1 cellular context compared by ENCODE assay signal in genomic region chr9:4657426-4658159, GRCh38.
TF ChIP-seq lines count a peak whose summit lies in the region.

No MANE protein-coding gene starts in this region.

TF ChIP-seq in HepG2, 621 proteins besides CTCF, POLR2A, EP300 and RAD21 (continued from another document and continues in another):
- TF ChIP-seq HNF1B (CRISPR knock-in tag; IDR thresholded peaks at IDR 0.05) (0 out of 2 replicates have a peak, but pooled peaks have one; percentile 24), SKIL (CRISPR knock-in tag; IDR thresholded peaks at IDR 0.05; ENCODE audit: borderline replicate concordance) (no peak), ZNF160 (CRISPR knock-in tag; IDR thresholded peaks at IDR 0.05) (no peak), RFX1 (IDR thresholded peaks at IDR 0.05) (no peak), LCORL (IDR thresholded peaks at IDR 0.05) (no peak), LCORL (CRISPR knock-in tag; IDR thresholded peaks at IDR 0.05) (peak; percentile 59; the same call in 1 of the 2 replicates), TBL1XR1 (IDR thresholded peaks at IDR 0.05; ENCODE audit: borderline replicate concordance, low read length, partially characterized antibody) (no peak), MIER3 (CRISPR knock-in tag; IDR thresholded peaks at IDR 0.05; ENCODE audit: borderline replicate concordance) (peak; percentile 31; the same call in 1 of the 2 replicates), GRHL1 (CRISPR knock-in tag; conservative IDR thresholded peaks at IDR 0.05) (no peak), TBX3 (IDR thresholded peaks at IDR 0.05; ENCODE audit: borderline replicate concordance) (peak; percentile 60; the same call in 1 of the 2 replicates), SOX6 (IDR thresholded peaks at IDR 0.05) (no peak), SOX6 (CRISPR knock-in tag; IDR thresholded peaks at IDR 0.05) (peak; percentile 52; the same call in 1 of the 2 replicates), IKZF5 (CRISPR knock-in tag; IDR thresholded peaks at IDR 0.05) (no peak), RERE (CRISPR knock-in tag; IDR thresholded peaks at IDR 0.05; ENCODE audit: low read depth) (peak; percentile 84; the same call in 1 of the 2 replicates), ZGPAT (CRISPR knock-in tag; IDR thresholded peaks at IDR 0.05) (peak; percentile 69; the same call in 1 of the 2 replicates), ZNF276 (CRISPR knock-in tag; IDR thresholded peaks at IDR 0.05; ENCODE audit: low read depth) (no peak), NCOR1 (IDR thresholded peaks at IDR 0.05; ENCODE audit: borderline replicate concordance, low read length) (0 out of 2 replicates have a peak, but pooled peaks have one; percentile 27), ZBTB3 (CRISPR knock-in tag; IDR thresholded peaks at IDR 0.05; ENCODE audit: borderline replicate concordance, low read depth) (0 out of 2 replicates have a peak, but pooled peaks have one; percentile 31), RARA (CRISPR knock-in tag; IDR thresholded peaks at IDR 0.05) (peak; percentile 11; the same call in 1 of the 2 replicates), MXD3 (CRISPR knock-in tag; IDR thresholded peaks at IDR 0.05) (no peak), CSRNP1 (CRISPR knock-in tag; IDR thresholded peaks at IDR 0.05) (0 out of 2 replicates have a peak, but pooled peaks have one; percentile 23), NFATC3 (CRISPR knock-in tag; IDR thresholded peaks at IDR 0.05) (no peak), KDM5A (IDR thresholded peaks at IDR 0.05; ENCODE audit: borderline replicate concordance, low read length) (no peak), BRF2 (CRISPR knock-in tag; IDR thresholded peaks at IDR 0.05) (no peak), IRF9 (CRISPR knock-in tag; IDR thresholded peaks at IDR 0.05; ENCODE audit: borderline replicate concordance) (no peak), ZNF576 (CRISPR knock-in tag; IDR thresholded peaks at IDR 0.05) (no peak), ZNF24 (IDR thresholded peaks at IDR 0.05) (0 out of 2 replicates have a peak, but pooled peaks have one; percentile 16), PATZ1 (CRISPR knock-in tag; IDR thresholded peaks at IDR 0.05) (peak; percentile 94)
